ENCODE assay signal across 32 cellular contexts in the genomic region with DNA sequence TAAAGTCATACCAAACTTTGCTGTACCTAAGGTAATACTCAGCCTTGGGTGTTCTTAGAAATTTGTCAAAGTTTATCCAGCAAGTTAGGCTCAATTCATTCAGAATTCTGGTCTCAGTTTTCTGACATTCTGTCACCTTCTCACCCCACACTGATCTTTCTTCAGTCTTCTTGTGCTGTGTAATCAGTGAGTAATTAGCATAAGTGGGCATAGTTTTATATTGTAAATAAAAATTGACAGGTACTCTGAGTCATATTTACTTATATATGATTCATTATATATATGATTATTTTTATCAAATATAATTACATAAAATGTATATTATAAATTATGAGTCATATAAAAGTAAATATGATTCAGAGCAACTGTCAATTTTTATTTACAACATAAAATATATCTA.
"Had no signal": no experiment of that assay in that cellular context is flagged by ENCODE, and none has a peak within 500 bp of the region (broad histone marks: within the 10 kb centered on the region; RNA-seq: fewer than 3 reads in every experiment).

No MANE protein-coding gene starts in this region.

- H3K4me1 ChIP-seq: ascending aorta, SJCRH30 had no signal

- H3K4me3 ChIP-seq: ascending aorta, SJCRH30, SK-N-MC had no signal

- H3K27me3 ChIP-seq: ascending aorta, SJCRH30 had no signal

- ATAC-seq: activated CD8-positive, alpha-beta memory T cell treated with anti-CD3 and anti-CD28 coated beads, Interleukin-2, amount 10 ng/mL, durations not matched to agents 7 days and 5 days had no signal

- H3K36me3 ChIP-seq: ascending aorta, SJCRH30, WERI-Rb-1 had no signal

- H3K27ac ChIP-seq: ascending aorta, KMS-11, SJCRH30, SK-N-MC, WERI-Rb-1 had no signal

- H3K4me2 ChIP-seq: KMS-11 had no signal

- DNase-seq: activated CD4-positive, alpha-beta memory T cell treated with anti-CD3 and anti-CD28 coated beads, Interleukin-2, amount 10 ng/mL, durations not matched to agents 7 days and 5 days; activated CD4-positive, alpha-beta T cell treated with anti-CD3 and anti-CD28 coated beads for 1 hour; activated CD4-positive, alpha-beta T cell treated with anti-CD3 and anti-CD28 coated beads for 48 hours; activated CD4-positive, CD25-positive, alpha-beta regulatory T cell; activated CD8-positive, alpha-beta memory T cell treated with anti-CD3 and anti-CD28 coated beads for 24 hours; activated CD8-positive, alpha-beta memory T cell treated with anti-CD3 and anti-CD28 coated beads, Interleukin-2, amount 10 ng/mL, durations not matched to agents 7 days and 5 days; activated CD8-positive, alpha-beta memory T cell treated with anti-CD3 and anti-CD28 coated beads, Interleukin-2, amount 50 U/mL, for 48 hours; activated effector memory CD4-positive, alpha-beta T cell treated with Interleukin-2 at 50 U/mL for 16 hours; activated naive CD4-positive, alpha-beta T cell treated with anti-CD3 and anti-CD28 coated beads, Interleukin-2, amount 10 ng/mL, durations not matched to agents 7 days and 5 days; activated naive CD8-positive, alpha-beta T cell treated with anti-CD3 and anti-CD28 coated beads for 36 hours; activated T-cell treated with anti-CD3 and anti-CD28 coated beads, Interleukin-2, amount 50 U/mL, for 48 hours; amygdala; caudate nucleus; cerebellar nuclear complex; MM.1S; MV-4-11; NCI-H1092; NCI-H1436 treated with DMSO at 0.1 percent for 48 hours; NCI-H1694 treated with DMSO at 0.1 percent for 48 hours; NCI-H2029; NCI-H2171 treated with DMSO at 0.1 percent for 48 hours; NCI-H2227 treated with DMSO at 0.1 percent for 48 hours; NCI-H446; NCI-H510A treated with DMSO at 0.1 percent for 48 hours; NCI-H526 treated with DMSO at 0.1 percent for 48 hours; SHP77; SJCRH30; T1000; WERI-Rb-1 had no signal

- H3K9me3 ChIP-seq: ascending aorta, SJCRH30 had no signal

- H3K9ac ChIP-seq: KMS-11 had no signal
